13 cellular contexts compared by ENCODE assay signal in the genomic region with DNA sequence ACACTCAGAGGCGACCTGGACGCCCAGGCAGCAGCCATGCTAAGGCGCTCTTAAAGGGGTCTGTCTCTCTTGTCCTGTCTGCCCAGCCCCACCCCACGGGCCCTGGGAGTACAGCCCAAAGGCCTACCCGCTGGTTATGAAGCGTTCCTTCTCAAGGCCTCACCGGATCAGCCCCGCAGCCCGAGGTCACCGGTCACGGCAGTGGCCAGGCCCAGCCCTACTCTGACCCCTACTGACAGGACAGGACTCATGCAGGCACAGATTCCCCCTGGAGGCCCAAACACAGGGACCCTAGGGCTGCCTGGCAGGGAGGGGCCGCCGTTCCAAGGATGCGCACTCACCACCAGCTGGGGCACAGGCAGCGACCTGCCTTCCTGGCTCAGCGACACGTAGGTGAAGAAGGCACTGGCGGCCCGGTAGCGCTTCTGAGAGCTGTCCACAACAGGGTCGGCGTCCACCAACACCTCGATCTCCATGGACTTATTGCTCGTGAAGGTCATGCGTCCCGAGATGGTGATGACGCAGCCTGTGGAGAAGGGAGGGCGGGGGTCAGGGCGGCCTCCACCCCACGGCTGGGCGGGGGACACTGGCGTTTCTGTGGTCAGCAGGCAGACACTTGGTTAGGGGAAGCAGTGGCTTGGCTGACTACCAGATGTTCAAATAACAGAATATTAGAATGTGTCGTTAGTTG. TPM values are rescaled to one million over a fixed set of nuclear protein-coding genes. Genes with fewer than 3 reads are reported as not detected.
A peak's percentile ranks its signal among the peaks of the same experiment; 100 is the strongest.
DNase-seq lines count a peak whose midpoint lies in the region; ATAC-seq and TF ChIP-seq lines count a peak whose summit lies in the region.
"Had no signal": no experiment of that assay in that cellular context is flagged by ENCODE, and none has a peak within 500 bp of the region (broad histone marks: within the 10 kb centered on the region; RNA-seq: fewer than 3 reads in every experiment).

No MANE protein-coding gene starts in this region.

- 81 to 84% methylated on average over 33 of the region's 33 CpGs for WGBS in sigmoid colon, 2 donors

- H3K27me3 Mint-ChIP-seq in natural killer cell treated with Interleukin-12 subunit alpha and Interleukin-12 subunit beta and Interleukin-15 and Interleukin-18, amount 100 ng/mL, for 72 hours: no peaks in the 10 kb centered on the region

- no peaks in the 10 kb centered on the region for H3K36me3 ChIP-seq in sigmoid colon
- H3K36me3 ChIP-seq: thyroid gland had no signal

- H3K27ac ChIP-seq in 22Rv1: no peak overlapping the region
- no peak overlapping the region for H3K27ac ChIP-seq in sigmoid colon
- H3K27ac ChIP-seq: coronary artery, thyroid gland had no signal

- DNase-seq in HFF-Myc (ENCODE audit: extremely low read depth, low read depth) (no peak), cardiac fibroblast (ENCODE audit: low read depth in 2 of 2) (peak in 1 of 2 donors; percentile 28), left lobe of liver (ENCODE audit: low spot score) (peak; percentile 54), sigmoid colon (no peak)
- DNase-seq in natural killer cell treated with Interleukin-12 subunit alpha and Interleukin-12 subunit beta and Interleukin-15 and Interleukin-18, amount 100 ng/mL, for 72 hours (ENCODE audit: low spot score): no peak
- DNase-seq: activated CD8-positive, alpha-beta memory T cell treated with anti-CD3 and anti-CD28 coated beads, Interleukin-2, amount 50 U/mL, for 4 hours; CD8-positive, alpha-beta T cell; left cardiac atrium; thyroid gland had no signal

- intact Hi-C loops in sigmoid colon (cut with DNase I): no loop called here

- no peaks in the 10 kb centered on the region for H3K9me3 ChIP-seq in sigmoid colon
- H3K9me3 ChIP-seq: thyroid gland had no signal

- H3K36me3 Mint-ChIP-seq in natural killer cell treated with Interleukin-12 subunit alpha and Interleukin-12 subunit beta and Interleukin-15 and Interleukin-18, amount 100 ng/mL, for 72 hours: no peaks in the 10 kb centered on the region
- H3K36me3 Mint-ChIP-seq: CD8-positive, alpha-beta T cell had no signal

- H3K27ac Mint-ChIP-seq in natural killer cell treated with Interleukin-12 subunit alpha and Interleukin-12 subunit beta and Interleukin-15 and Interleukin-18, amount 100 ng/mL, for 72 hours: no peak overlapping the region
- H3K27ac Mint-ChIP-seq: CD8-positive, alpha-beta T cell had no signal

- no peak for TF ChIP-seq EP300 in sigmoid colon (IDR thresholded peaks at IDR 0.05)

- no peak for TF ChIP-seq POLR2A in sigmoid colon (IDR thresholded peaks at IDR 0.05)

- peaks cover 0 to 14% (median 13%) of the 10 kb centered on the region in 4 donors for H3K4me1 ChIP-seq in sigmoid colon

- TF ChIP-seq CTCF in 22Rv1 (IDR thresholded peaks at IDR 0.05): peak; percentile 46
- TF ChIP-seq CTCF in HFF-Myc (IDR thresholded peaks at IDR 0.05; ENCODE audit: low read depth, low read length, missing control alignments): peak; percentile 37
- peak; percentile 45 for TF ChIP-seq CTCF in cardiac fibroblast (IDR thresholded peaks at IDR 0.05; ENCODE audit: low read depth, low read length)
- peak in 1 of 4 experiments; percentile 15 for TF ChIP-seq CTCF in sigmoid colon (IDR thresholded peaks at IDR 0.05)

- H3K4me1 Mint-ChIP-seq in natural killer cell treated with Interleukin-12 subunit alpha and Interleukin-12 subunit beta and Interleukin-15 and Interleukin-18, amount 100 ng/mL, for 72 hours (ENCODE audit: low read depth in 2 of 2): peaks cover 0 to 10% of the 10 kb centered on the region in 2 donors

- H3K4me3 ChIP-seq in HFF-Myc (replicated peaks; ENCODE audit: low read depth, low read length) (no peak overlapping the region), cardiac fibroblast (replicated peaks in 1 of 2; ENCODE audit: low read depth in 2 of 2, low read length in 2 of 2) (no peak overlapping the region), sigmoid colon (no peak overlapping the region)
- H3K4me3 ChIP-seq: coronary artery, thyroid gland had no signal

- no peak overlapping the region for H3K4me3 Mint-ChIP-seq in natural killer cell treated with Interleukin-12 subunit alpha and Interleukin-12 subunit beta and Interleukin-15 and Interleukin-18, amount 100 ng/mL, for 72 hours
- H3K4me3 Mint-ChIP-seq: CD8-positive, alpha-beta T cell had no signal

- H3K27me3 ChIP-seq in sigmoid colon: no peaks in the 10 kb centered on the region
- H3K27me3 ChIP-seq: thyroid gland had no signal

- no peaks in the 10 kb centered on the region for H3K9me3 Mint-ChIP-seq in natural killer cell treated with Interleukin-12 subunit alpha and Interleukin-12 subunit beta and Interleukin-15 and Interleukin-18, amount 100 ng/mL, for 72 hours
- H3K9me3 Mint-ChIP-seq: CD8-positive, alpha-beta T cell had no signal

- ATAC-seq in left lobe of liver (peak; percentile 79), HG03039 (IDR thresholded peaks at IDR 0.05; ENCODE audit: unreplicated experiment) (no peak), GM19328 (IDR thresholded peaks at IDR 0.05; ENCODE audit: unreplicated experiment) (no peak)
- no peak for ATAC-seq in natural killer cell treated with Interleukin-12 subunit alpha and Interleukin-12 subunit beta and Interleukin-15 and Interleukin-18, amount 100 ng/mL, for 72 hours
- ATAC-seq: CD8-positive, alpha-beta T cell had no signal

RNA-seq across cellular contexts. Expression of gene GPR153, which starts 20.0 kb away (rescaled TPM):
- total RNA-seq in left lobe of liver: 40.0 TPM
- 1 to 10 TPM; 4.6 to 5.6 TPM for total RNA-seq in natural killer cell treated with Interleukin-12 subunit alpha and Interleukin-12 subunit beta and Interleukin-15 and Interleukin-18, amount 100 ng/mL, for 72 hours
- total RNA-seq in sigmoid colon: 10 to 100 TPM in 1 of 4 donors, 1 to 10 TPM in 3; 3.7 to 11.4 (median 4.7) TPM
- 10 to 100 TPM; 10.8 to 32.4 (median 22.9) TPM for polyA plus RNA-seq in sigmoid colon

RNA-seq across cellular contexts. Expression of gene HES3, which starts 36.9 kb away (rescaled TPM):
- total RNA-seq in left lobe of liver (not detected), sigmoid colon (not detected)
- total RNA-seq in natural killer cell treated with Interleukin-12 subunit alpha and Interleukin-12 subunit beta and Interleukin-15 and Interleukin-18, amount 100 ng/mL, for 72 hours: not detected
- polyA plus RNA-seq in sigmoid colon: not detected
- total RNA-seq: CD8-positive, alpha-beta T cell; left cardiac atrium; thyroid gland had no signal

RNA-seq across cellular contexts. Expression of gene ICMT, which starts 45.1 kb away (rescaled TPM):
- total RNA-seq in left lobe of liver (25.9 TPM), sigmoid colon (10 to 100 TPM; 39.2 to 64.9 (median 55.6) TPM)
- total RNA-seq in natural killer cell treated with Interleukin-12 subunit alpha and Interleukin-12 subunit beta and Interleukin-15 and Interleukin-18, amount 100 ng/mL, for 72 hours: 10 to 100 TPM; 44.1 to 71.4 TPM
- 10 to 100 TPM; 19.2 to 34.1 (median 20.3) TPM for polyA plus RNA-seq in sigmoid colon
